In genomic region chr9:134320916-134321570, GRCh38 we compare ENCODE assay signal across 1 cellular context.
A peak's percentile ranks its signal among the peaks of the same experiment; 100 is the strongest.
TF ChIP-seq lines count a peak whose summit lies in the region.

No MANE protein-coding gene starts in this region.

TF ChIP-seq in HepG2, 621 proteins besides CTCF, POLR2A, EP300 and RAD21 (continued from another document and continues in another):
- TF ChIP-seq ATF6 (CRISPR knock-in tag; conservative IDR thresholded peaks at IDR 0.05) = no peak
- no peak for TF ChIP-seq ZNF577 (CRISPR knock-in tag; IDR thresholded peaks at IDR 0.05; ENCODE audit: borderline replicate concordance, low read depth)
- 0 out of 2 replicates have a peak, but pooled peaks have one; percentile 45 for TF ChIP-seq SOX5 (CRISPR knock-in tag; IDR thresholded peaks at IDR 0.05; ENCODE audit: borderline replicate concordance)
- TF ChIP-seq, protein P1, sequence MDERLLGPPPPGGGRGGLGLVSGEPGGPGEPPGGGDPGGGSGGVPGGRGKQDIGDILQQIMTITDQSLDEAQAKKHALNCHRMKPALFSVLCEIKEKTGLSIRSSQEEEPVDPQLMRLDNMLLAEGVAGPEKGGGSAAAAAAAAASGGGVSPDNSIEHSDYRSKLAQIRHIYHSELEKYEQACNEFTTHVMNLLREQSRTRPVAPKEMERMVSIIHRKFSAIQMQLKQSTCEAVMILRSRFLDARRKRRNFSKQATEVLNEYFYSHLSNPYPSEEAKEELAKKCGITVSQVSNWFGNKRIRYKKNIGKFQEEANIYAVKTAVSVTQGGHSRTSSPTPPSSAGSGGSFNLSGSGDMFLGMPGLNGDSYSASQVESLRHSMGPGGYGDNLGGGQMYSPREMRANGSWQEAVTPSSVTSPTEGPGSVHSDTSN (CRISPR knock-in tag; IDR thresholded peaks at IDR 0.05) = no peak
- TF ChIP-seq TARDBP (CRISPR knock-in tag; IDR thresholded peaks at IDR 0.05) = peak; percentile 68
- TF ChIP-seq ZNF766 (CRISPR knock-in tag; IDR thresholded peaks at IDR 0.05; ENCODE audit: borderline replicate concordance) = 0 out of 2 replicates have a peak, but pooled peaks have one; percentile 49
- no peak for TF ChIP-seq ZNF160 (CRISPR knock-in tag; IDR thresholded peaks at IDR 0.05)
- peak; percentile 58; the same call in 1 of the 2 replicates for TF ChIP-seq RXRA (CRISPR knock-in tag; IDR thresholded peaks at IDR 0.05)
- peak; percentile 88 for TF ChIP-seq HNF4G (IDR thresholded peaks at IDR 0.05; ENCODE audit: borderline replicate concordance, low read depth, low read length)
- peak; percentile 54; the same call in 1 of the 2 replicates for TF ChIP-seq HNF4G (CRISPR knock-in tag; IDR thresholded peaks at IDR 0.05; ENCODE audit: borderline replicate concordance, low read depth)
- TF ChIP-seq ZNF607 (CRISPR knock-in tag; IDR thresholded peaks at IDR 0.05; ENCODE audit: borderline replicate concordance) = peak; percentile 65; the same call in 1 of the 2 replicates
- TF ChIP-seq THAP11 (CRISPR knock-in tag; IDR thresholded peaks at IDR 0.05) = peak; percentile 46
- peak; percentile 72 for TF ChIP-seq ZFY (CRISPR knock-in tag; IDR thresholded peaks at IDR 0.05)
- no peak for TF ChIP-seq CENPX (CRISPR knock-in tag; IDR thresholded peaks at IDR 0.05)
- TF ChIP-seq, protein P2, sequence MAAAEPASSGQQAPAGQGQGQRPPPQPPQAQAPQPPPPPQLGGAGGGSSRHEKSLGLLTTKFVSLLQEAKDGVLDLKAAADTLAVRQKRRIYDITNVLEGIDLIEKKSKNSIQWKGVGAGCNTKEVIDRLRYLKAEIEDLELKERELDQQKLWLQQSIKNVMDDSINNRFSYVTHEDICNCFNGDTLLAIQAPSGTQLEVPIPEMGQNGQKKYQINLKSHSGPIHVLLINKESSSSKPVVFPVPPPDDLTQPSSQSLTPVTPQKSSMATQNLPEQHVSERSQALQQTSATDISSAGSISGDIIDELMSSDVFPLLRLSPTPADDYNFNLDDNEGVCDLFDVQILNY (CRISPR knock-in tag; conservative IDR thresholded peaks at IDR 0.05) = no peak
- TF ChIP-seq, protein P3, sequence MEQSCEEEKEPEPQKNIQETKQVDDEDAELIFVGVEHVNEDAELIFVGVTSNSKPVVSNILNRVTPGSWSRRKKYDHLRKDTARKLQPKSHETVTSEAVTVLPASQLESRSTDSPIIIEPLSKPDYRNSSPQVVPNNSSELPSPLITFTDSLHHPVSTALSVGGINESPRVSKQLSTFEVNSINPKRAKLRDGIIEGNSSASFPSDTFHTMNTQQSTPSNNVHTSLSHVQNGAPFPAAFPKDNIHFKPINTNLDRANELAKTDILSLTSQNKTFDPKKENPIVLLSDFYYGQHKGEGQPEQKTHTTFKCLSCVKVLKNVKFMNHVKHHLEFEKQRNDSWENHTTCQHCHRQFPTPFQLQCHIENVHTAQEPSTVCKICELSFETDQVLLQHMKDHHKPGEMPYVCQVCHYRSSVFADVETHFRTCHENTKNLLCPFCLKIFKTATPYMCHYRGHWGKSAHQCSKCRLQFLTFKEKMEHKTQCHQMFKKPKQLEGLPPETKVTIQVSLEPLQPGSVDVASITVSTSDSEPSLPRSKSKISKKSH (CRISPR knock-in tag; IDR thresholded peaks at IDR 0.05; ENCODE audit: borderline replicate concordance) = no peak
- TF ChIP-seq, protein P4, sequence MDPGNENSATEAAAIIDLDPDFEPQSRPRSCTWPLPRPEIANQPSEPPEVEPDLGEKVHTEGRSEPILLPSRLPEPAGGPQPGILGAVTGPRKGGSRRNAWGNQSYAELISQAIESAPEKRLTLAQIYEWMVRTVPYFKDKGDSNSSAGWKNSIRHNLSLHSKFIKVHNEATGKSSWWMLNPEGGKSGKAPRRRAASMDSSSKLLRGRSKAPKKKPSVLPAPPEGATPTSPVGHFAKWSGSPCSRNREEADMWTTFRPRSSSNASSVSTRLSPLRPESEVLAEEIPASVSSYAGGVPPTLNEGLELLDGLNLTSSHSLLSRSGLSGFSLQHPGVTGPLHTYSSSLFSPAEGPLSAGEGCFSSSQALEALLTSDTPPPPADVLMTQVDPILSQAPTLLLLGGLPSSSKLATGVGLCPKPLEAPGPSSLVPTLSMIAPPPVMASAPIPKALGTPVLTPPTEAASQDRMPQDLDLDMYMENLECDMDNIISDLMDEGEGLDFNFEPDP (CRISPR knock-in tag; conservative IDR thresholded peaks at IDR 0.05) = no peak
- TF ChIP-seq CEBPG (CRISPR knock-in tag; IDR thresholded peaks at IDR 0.05) = no peak
- TF ChIP-seq PAXIP1 (CRISPR knock-in tag; conservative IDR thresholded peaks at IDR 0.05) = peak; percentile 87
- 0 out of 2 replicates have a peak, but pooled peaks have one; percentile 16 for TF ChIP-seq ZMYM4 (CRISPR knock-in tag; IDR thresholded peaks at IDR 0.05)
- no peak; the same call in 1 of the 2 replicates for TF ChIP-seq ZNF451 (CRISPR knock-in tag; IDR thresholded peaks at IDR 0.05)
- no peak for TF ChIP-seq HMG20A (CRISPR knock-in tag; IDR thresholded peaks at IDR 0.05; ENCODE audit: borderline replicate concordance)
- no peak for TF ChIP-seq ZSCAN30 (CRISPR knock-in tag; IDR thresholded peaks at IDR 0.05)
- no peak for TF ChIP-seq DBP (CRISPR knock-in tag; IDR thresholded peaks at IDR 0.05; ENCODE audit: not compliant biosample characterization)
- TF ChIP-seq AKNA (CRISPR knock-in tag; IDR thresholded peaks at IDR 0.05; ENCODE audit: borderline replicate concordance) = no peak
- TF ChIP-seq SALL1 (CRISPR knock-in tag; IDR thresholded peaks at IDR 0.05) = peak; percentile 74; the same call in 1 of the 2 replicates
- TF ChIP-seq GABPB1 (CRISPR knock-in tag; IDR thresholded peaks at IDR 0.05) = peak; percentile 55; the same call in 1 of the 2 replicates
- no peak for TF ChIP-seq ZNF713 (CRISPR knock-in tag; IDR thresholded peaks at IDR 0.05)
- TF ChIP-seq REPIN1 (CRISPR knock-in tag; IDR thresholded peaks at IDR 0.05; ENCODE audit: borderline replicate concordance, low read depth) = peak; percentile 46; the same call in 1 of the 2 replicates
- TF ChIP-seq ZNF501 (CRISPR knock-in tag; IDR thresholded peaks at IDR 0.05) = no peak
- TF ChIP-seq SMAD1 (CRISPR knock-in tag; IDR thresholded peaks at IDR 0.05; ENCODE audit: borderline replicate concordance, low read depth) = no peak
- no peak for TF ChIP-seq SCMH1 (CRISPR knock-in tag; IDR thresholded peaks at IDR 0.05; ENCODE audit: borderline replicate concordance)
- TF ChIP-seq NAIF1 (CRISPR knock-in tag; IDR thresholded peaks at IDR 0.05; ENCODE audit: borderline replicate concordance) = no peak
- no peak for TF ChIP-seq RBM39 (IDR thresholded peaks at IDR 0.05; ENCODE audit: low read depth, low read length, poor library complexity, severe bottlenecking)
- TF ChIP-seq ESRRA (CRISPR knock-in tag; IDR thresholded peaks at IDR 0.05; ENCODE audit: low read depth) = 0 out of 2 replicates have a peak, but pooled peaks have one; percentile 51
- TF ChIP-seq, protein P5, sequence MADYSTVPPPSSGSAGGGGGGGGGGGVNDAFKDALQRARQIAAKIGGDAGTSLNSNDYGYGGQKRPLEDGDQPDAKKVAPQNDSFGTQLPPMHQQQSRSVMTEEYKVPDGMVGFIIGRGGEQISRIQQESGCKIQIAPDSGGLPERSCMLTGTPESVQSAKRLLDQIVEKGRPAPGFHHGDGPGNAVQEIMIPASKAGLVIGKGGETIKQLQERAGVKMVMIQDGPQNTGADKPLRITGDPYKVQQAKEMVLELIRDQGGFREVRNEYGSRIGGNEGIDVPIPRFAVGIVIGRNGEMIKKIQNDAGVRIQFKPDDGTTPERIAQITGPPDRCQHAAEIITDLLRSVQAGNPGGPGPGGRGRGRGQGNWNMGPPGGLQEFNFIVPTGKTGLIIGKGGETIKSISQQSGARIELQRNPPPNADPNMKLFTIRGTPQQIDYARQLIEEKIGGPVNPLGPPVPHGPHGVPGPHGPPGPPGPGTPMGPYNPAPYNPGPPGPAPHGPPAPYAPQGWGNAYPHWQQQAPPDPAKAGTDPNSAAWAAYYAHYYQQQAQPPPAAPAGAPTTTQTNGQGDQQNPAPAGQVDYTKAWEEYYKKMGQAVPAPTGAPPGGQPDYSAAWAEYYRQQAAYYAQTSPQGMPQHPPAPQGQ (CRISPR knock-in tag; IDR thresholded peaks at IDR 0.05; ENCODE audit: borderline replicate concordance) = no peak
- no peak for TF ChIP-seq ZNF496 (CRISPR knock-in tag; IDR thresholded peaks at IDR 0.05; ENCODE audit: insufficient replicate concordance)
- TF ChIP-seq ELF1 (CRISPR knock-in tag; IDR thresholded peaks at IDR 0.05) = 0 out of 2 replicates have a peak, but pooled peaks have one; percentile 16
- TF ChIP-seq ZFP36L2 (CRISPR knock-in tag; IDR thresholded peaks at IDR 0.05) = no peak
- peak; percentile 6; the same call in 1 of the 2 replicates for TF ChIP-seq ETV5 (CRISPR knock-in tag; IDR thresholded peaks at IDR 0.05; ENCODE audit: borderline replicate concordance)
- TF ChIP-seq ZNF180 (CRISPR knock-in tag; IDR thresholded peaks at IDR 0.05; ENCODE audit: borderline replicate concordance, low read depth) = no peak
- 0 out of 2 replicates have a peak, but pooled peaks have one; percentile 23 for TF ChIP-seq KAT8 (CRISPR knock-in tag; IDR thresholded peaks at IDR 0.05)
- no peak for TF ChIP-seq SP1 (IDR thresholded peaks at IDR 0.05)
- TF ChIP-seq SP1 (CRISPR knock-in tag; IDR thresholded peaks at IDR 0.05) = peak; percentile 48; the same call in 1 of the 2 replicates
- TF ChIP-seq, protein P6, sequence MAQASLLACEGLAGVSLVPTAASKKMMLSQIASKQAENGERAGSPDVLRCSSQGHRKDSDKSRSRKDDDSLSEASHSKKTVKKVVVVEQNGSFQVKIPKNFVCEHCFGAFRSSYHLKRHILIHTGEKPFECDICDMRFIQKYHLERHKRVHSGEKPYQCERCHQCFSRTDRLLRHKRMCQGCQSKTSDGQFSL (CRISPR knock-in tag; IDR thresholded peaks at IDR 0.05) = peak; percentile 87; the same call in 1 of the 2 replicates
